Comparison of ENCODE assay signal across 8 cellular contexts in the genomic region with DNA sequence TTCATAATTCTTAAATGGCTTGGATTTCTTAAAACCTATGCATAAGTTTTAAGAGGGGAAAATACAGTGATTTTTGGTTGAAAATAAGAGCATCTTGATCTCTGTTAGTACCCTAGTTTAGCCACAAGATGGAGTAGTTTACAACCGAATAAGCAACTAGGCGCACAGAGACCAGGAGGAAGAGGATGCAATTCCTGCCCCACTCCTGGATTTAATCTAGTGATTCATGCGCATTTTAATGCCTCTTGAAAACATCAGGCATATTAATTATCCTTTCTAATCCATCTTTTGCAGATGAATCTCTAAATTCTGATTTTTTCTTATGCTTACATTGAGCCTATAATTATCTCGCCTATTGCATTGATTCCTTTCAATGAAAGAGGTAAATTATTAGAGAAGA.
A peak's percentile ranks its signal among the peaks of the same experiment; 100 is the strongest.
DNase-seq lines count a peak whose midpoint lies in the region; ATAC-seq, FAIRE-seq and TF ChIP-seq lines count a peak whose summit lies in the region.

No MANE protein-coding gene starts in this region.

- ATAC-seq in HG03378 (IDR thresholded peaks at IDR 0.05; ENCODE audit: unreplicated experiment) (peak; percentile 60), HepG2 (peak; percentile 60; the same call in 2 of the 3 replicates), GM18517 (IDR thresholded peaks at IDR 0.05; ENCODE audit: unreplicated experiment) (no peak)

- H3K36me3 ChIP-seq in HepG2 (replicated peaks in 1 of 2; ENCODE audit: control insufficient read depth in 1 of 2, insufficient read depth in 2 of 2, low read length in 2 of 2), result no peaks in the 10 kb centered on the region

- POLR2A ChIA-PET in HepG2 (lab: Yijun Ruan, JAX), result no interaction called here

- in situ Hi-C loops in HepG2 (cut with HindIII; ENCODE audit: extremely low pct_ligation_motif_present, low pct_unique_long_range_greater_than_20kb), result loop anchor here (5.0 kb wide), 1 partner anchor 123 kb away; no protein-coding TSS in a partner anchor

- CTCF ChIA-PET in HepG2 (lab: Yijun Ruan, JAX; ENCODE audit: low intra/inter-chr PET ratio, low total read pairs), result interaction anchor here (1.1 to 4.0 kb wide), 5 partner anchors 65 to 180 kb away, joined by 3 to 50 read pairs (median 7); no protein-coding TSS in a partner anchor

- no peak overlapping the region for H3K4me2 ChIP-seq in HepG2 (ENCODE audit: low read depth, low read length)

- peak; percentile 70 for TF ChIP-seq CTCF in cardiac fibroblast (IDR thresholded peaks at IDR 0.05; ENCODE audit: low read depth, low read length)
- TF ChIP-seq CTCF in HepG2 (CRISPR knock-in tag; IDR thresholded peaks at IDR 0.05), result peak; percentile 84

- no peak overlapping the region for H3K27ac ChIP-seq in HepG2 (ENCODE audit: extremely low read length, insufficient read depth, low read length)

- no peak overlapping the region for H2AFZ ChIP-seq in HepG2 (ENCODE audit: low read length)

- no TSS peak for BruUV-seq in HepG2 (replicated peaks; lab: Mats Ljungman, UMichigan)

- H3K9me3 ChIP-seq in HepG2 (ENCODE audit: low read length), result no peaks in the 10 kb centered on the region

- intact Hi-C loops in HepG2 (cut with micrococcal nuclease; ENCODE audit: unreplicated experiment), result loop anchor here (1.0 to 2.0 kb wide), 3 partner anchors 64 to 181 kb away; no protein-coding TSS in a partner anchor

- FAIRE-seq in HepG2 (lab: Jason Lieb, UNC), result peak; percentile 91

- H3K4me3 ChIP-seq in cardiac fibroblast (replicated peaks in 1 of 2; ENCODE audit: low read depth in 2 of 2, low read length in 2 of 2) (no peak overlapping the region), HepG2 (replicated peaks in 1 of 3; ENCODE audit: insufficient read depth in 1 of 3, low read depth in 2 of 3, low read length in 3 of 3) (no peak overlapping the region)

- peak; percentile 72 for TF ChIP-seq RAD21 in HepG2 (CRISPR knock-in tag; IDR thresholded peaks at IDR 0.05)

- no peak overlapping the region for H3K9ac ChIP-seq in HepG2 (ENCODE audit: insufficient read depth, low read depth, low read length)

- DNase-seq in GM03348 (ENCODE audit: low spot score) (peak; percentile 83), NCI-H748 treated with DMSO at 0.1 percent for 48 hours (lab: John Stamatoyannopoulos, UW) (peak; percentile 16), cardiac fibroblast (ENCODE audit: low read depth in 2 of 2) (peak; percentile 76 to 80), HepG2 (ENCODE audit: low spot score) (peak; percentile 70)
- DNase-seq in activated T-cell treated with anti-CD3 and anti-CD28 coated beads, Interleukin-2, amount 50 U/mL, for 48 hours, result no peak
- no peak for DNase-seq in stimulated activated CD4-positive, alpha-beta T cell treated with anti-CD3 and anti-CD28 coated beads, Interleukin-2, amount 100 ng/mL, for 24 hours

- H3K27me3 ChIP-seq in HepG2 (ENCODE audit: control insufficient read depth in 1 of 2, insufficient read depth in 2 of 2, low read length in 2 of 2), result no peaks in the 10 kb centered on the region; a peak in 2 of 5 replicates

- no peak for TF ChIP-seq POLR2A in HepG2 (IDR thresholded peaks at IDR 0.05; ENCODE audit: insufficient read depth in 1 of 2, low read depth in 2 of 2, low read length in 2 of 2)

- no peaks in the 10 kb centered on the region for H4K20me1 ChIP-seq in HepG2 (ENCODE audit: insufficient read depth, low read length)

- 25% methylated on average over 4 of the region's 4 CpGs for WGBS in HepG2 (ENCODE audit: low lambda C conversion rate)

- TF ChIP-seq EP300 in HepG2 (IDR thresholded peaks at IDR 0.05; ENCODE audit: low read depth in 2 of 2, low read length in 2 of 2) (no peak), HepG2 (CRISPR knock-in tag; IDR thresholded peaks at IDR 0.05; ENCODE audit: borderline replicate concordance) (no peak)

- H3K79me2 ChIP-seq in HepG2 (ENCODE audit: insufficient read depth, low read length), result no peaks in the 10 kb centered on the region

- no peaks in the 10 kb centered on the region for H3K4me1 ChIP-seq in HepG2 (ENCODE audit: insufficient read depth, low read length)

TF ChIP-seq in HepG2, 621 proteins besides CTCF, POLR2A, EP300 and RAD21:
- TF ChIP-seq STAG1 (CRISPR knock-in tag; IDR thresholded peaks at IDR 0.05) (peak; percentile 86), SMC3 (IDR thresholded peaks at IDR 0.05; ENCODE audit: low read length) (peak; percentile 80)
- TF ChIP-seq, protein P1, sequence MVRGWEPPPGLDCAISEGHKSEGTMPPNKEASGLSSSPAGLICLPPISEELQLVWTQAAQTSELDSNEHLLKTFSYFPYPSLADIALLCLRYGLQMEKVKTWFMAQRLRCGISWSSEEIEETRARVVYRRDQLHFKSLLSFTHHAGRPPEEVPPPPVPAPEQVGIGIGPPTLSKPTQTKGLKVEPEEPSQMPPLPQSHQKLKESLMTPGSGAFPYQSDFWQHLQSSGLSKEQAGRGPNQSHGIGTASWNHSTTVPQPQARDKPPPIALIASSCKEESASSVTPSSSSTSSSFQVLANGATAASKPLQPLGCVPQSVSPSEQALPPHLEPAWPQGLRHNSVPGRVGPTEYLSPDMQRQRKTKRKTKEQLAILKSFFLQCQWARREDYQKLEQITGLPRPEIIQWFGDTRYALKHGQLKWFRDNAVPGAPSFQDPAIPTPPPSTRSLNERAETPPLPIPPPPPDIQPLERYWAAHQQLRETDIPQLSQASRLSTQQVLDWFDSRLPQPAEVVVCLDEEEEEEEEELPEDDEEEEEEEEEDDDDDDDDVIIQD (CRISPR knock-in tag; IDR thresholded peaks at IDR 0.05; ENCODE audit: low read depth), result peak; percentile 33; the same call in 1 of the 2 replicates
- TF ChIP-seq, protein P2, sequence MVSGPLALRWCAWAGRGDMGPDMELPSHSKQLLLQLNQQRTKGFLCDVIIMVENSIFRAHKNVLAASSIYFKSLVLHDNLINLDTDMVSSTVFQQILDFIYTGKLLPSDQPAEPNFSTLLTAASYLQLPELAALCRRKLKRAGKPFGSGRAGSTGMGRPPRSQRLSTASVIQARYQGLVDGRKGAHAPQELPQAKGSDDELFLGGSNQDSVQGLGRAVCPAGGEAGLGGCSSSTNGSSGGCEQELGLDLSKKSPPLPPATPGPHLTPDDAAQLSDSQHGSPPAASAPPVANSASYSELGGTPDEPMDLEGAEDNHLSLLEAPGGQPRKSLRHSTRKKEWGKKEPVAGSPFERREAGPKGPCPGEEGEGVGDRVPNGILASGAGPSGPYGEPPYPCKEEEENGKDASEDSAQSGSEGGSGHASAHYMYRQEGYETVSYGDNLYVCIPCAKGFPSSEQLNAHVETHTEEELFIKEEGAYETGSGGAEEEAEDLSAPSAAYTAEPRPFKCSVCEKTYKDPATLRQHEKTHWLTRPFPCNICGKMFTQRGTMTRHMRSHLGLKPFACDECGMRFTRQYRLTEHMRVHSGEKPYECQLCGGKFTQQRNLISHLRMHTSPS (CRISPR knock-in tag; IDR thresholded peaks at IDR 0.05; ENCODE audit: low read depth), result no peak
- TF ChIP-seq, protein P3, sequence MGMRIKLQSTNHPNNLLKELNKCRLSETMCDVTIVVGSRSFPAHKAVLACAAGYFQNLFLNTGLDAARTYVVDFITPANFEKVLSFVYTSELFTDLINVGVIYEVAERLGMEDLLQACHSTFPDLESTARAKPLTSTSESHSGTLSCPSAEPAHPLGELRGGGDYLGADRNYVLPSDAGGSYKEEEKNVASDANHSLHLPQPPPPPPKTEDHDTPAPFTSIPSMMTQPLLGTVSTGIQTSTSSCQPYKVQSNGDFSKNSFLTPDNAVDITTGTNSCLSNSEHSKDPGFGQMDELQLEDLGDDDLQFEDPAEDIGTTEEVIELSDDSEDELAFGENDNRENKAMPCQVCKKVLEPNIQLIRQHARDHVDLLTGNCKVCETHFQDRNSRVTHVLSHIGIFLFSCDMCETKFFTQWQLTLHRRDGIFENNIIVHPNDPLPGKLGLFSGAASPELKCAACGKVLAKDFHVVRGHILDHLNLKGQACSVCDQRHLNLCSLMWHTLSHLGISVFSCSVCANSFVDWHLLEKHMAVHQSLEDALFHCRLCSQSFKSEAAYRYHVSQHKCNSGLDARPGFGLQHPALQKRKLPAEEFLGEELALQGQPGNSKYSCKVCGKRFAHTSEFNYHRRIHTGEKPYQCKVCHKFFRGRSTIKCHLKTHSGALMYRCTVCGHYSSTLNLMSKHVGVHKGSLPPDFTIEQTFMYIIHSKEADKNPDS (CRISPR knock-in tag; IDR thresholded peaks at IDR 0.05), result no peak
- TF ChIP-seq, protein P4, sequence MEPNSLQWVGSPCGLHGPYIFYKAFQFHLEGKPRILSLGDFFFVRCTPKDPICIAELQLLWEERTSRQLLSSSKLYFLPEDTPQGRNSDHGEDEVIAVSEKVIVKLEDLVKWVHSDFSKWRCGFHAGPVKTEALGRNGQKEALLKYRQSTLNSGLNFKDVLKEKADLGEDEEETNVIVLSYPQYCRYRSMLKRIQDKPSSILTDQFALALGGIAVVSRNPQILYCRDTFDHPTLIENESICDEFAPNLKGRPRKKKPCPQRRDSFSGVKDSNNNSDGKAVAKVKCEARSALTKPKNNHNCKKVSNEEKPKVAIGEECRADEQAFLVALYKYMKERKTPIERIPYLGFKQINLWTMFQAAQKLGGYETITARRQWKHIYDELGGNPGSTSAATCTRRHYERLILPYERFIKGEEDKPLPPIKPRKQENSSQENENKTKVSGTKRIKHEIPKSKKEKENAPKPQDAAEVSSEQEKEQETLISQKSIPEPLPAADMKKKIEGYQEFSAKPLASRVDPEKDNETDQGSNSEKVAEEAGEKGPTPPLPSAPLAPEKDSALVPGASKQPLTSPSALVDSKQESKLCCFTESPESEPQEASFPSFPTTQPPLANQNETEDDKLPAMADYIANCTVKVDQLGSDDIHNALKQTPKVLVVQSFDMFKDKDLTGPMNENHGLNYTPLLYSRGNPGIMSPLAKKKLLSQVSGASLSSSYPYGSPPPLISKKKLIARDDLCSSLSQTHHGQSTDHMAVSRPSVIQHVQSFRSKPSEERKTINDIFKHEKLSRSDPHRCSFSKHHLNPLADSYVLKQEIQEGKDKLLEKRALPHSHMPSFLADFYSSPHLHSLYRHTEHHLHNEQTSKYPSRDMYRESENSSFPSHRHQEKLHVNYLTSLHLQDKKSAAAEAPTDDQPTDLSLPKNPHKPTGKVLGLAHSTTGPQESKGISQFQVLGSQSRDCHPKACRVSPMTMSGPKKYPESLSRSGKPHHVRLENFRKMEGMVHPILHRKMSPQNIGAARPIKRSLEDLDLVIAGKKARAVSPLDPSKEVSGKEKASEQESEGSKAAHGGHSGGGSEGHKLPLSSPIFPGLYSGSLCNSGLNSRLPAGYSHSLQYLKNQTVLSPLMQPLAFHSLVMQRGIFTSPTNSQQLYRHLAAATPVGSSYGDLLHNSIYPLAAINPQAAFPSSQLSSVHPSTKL (CRISPR knock-in tag; IDR thresholded peaks at IDR 0.05), result 0 out of 2 replicates have a peak, but pooled peaks have one; percentile 23

Comparison
In these comparisons a context has a peak if more than half of its experiments do, and no peak if none do; other contexts are left out.
1. DNase-seq: peak in GM03348 (single experiment), NCI-H748 treated with DMSO at 0.1 percent for 48 hours (single experiment), cardiac fibroblast (2 of 2) and HepG2 (single experiment); none in activated T-cell treated with anti-CD3 and anti-CD28 coated beads, Interleukin-2, amount 50 U/mL, for 48 hours (0 of 2) and stimulated activated CD4-positive, alpha-beta T cell treated with anti-CD3 and anti-CD28 coated beads, Interleukin-2, amount 100 ng/mL, for 24 hours (0 of 2).